ENCODE assay signal across 9 cellular contexts in the genomic region with DNA sequence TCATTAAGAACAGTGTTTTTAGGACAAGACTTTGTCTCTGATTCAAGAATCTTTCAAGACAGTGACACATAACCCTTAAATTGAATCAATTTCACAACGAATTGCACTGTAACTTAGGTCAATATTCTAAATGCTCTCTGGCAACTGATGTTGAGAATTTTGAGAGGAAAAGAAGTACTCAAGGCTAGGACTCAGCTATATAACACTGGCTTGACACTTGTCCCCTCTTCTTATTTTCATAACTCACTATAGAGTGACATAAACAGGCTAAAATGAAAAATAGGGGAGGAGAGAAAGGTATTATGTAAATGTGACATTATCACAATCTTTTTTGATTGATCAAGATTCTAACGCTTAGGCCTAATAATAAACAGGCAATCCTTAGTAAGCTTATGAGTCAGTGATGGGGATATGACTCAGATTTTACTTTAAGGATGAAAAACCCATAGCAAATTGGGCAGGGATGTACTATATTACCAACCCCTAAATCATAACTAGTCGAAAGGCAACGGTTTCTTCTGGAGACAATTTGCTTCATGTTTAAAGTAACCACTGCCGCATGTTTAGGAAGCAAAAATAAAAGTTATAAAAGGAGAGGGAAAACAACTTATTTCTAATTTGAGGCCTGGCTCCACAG. TPM values are rescaled to one million over a fixed set of nuclear protein-coding genes. Genes with fewer than 3 reads are reported as not detected.
A peak's percentile ranks its signal among the peaks of the same experiment; 100 is the strongest.
DNase-seq lines count a peak whose midpoint lies in the region; ATAC-seq and TF ChIP-seq lines count a peak whose summit lies in the region.
"Had no signal": no experiment of that assay in that cellular context is flagged by ENCODE, and none has a peak within 500 bp of the region (broad histone marks: within the 10 kb centered on the region; RNA-seq: fewer than 3 reads in every experiment).

No MANE protein-coding gene starts in this region.

- intact Hi-C loops in Right ventricle myocardium superior (cut with DNase I), result loop anchor here (5.0 kb wide), 1 partner anchor 57 kb away; no protein-coding TSS in a partner anchor
- intact Hi-C loops in upper lobe of right lung (cut with DNase I), result no loop called here
- intact Hi-C loops in lower leg skin (cut with DNase I; ENCODE audit: low total_unique reads), result no loop called here

- peak overlapping the region; percentile 86 for H3K4me3 Mint-ChIP-seq in T-helper 2 cell treated with Interferon-gamma antibody and Interleukin-4, amounts not matched to agents 5 μg/mL and 100 μg/mL, for 36 hours

- H3K27ac ChIP-seq in cardiac muscle cell (peak overlapping the region; percentile 99), foreskin keratinocyte (peak overlapping the region; percentile 45), upper lobe of right lung (peak overlapping the region; percentile 61)

- peaks cover 73% of the 10 kb centered on the region for H3K4me1 Mint-ChIP-seq in T-helper 2 cell treated with Interferon-gamma antibody and Interleukin-4, amounts not matched to agents 5 μg/mL and 100 μg/mL, for 36 hours (ENCODE audit: low read depth)

- 17% methylated on average over 5 of the region's 5 CpGs for WGBS in lower leg skin, 2 donors

- no peaks in the 10 kb centered on the region for H3K9me3 Mint-ChIP-seq in T-helper 2 cell treated with Interferon-gamma antibody and Interleukin-4, amounts not matched to agents 5 μg/mL and 100 μg/mL, for 36 hours

- TF ChIP-seq CTCF in cardiac muscle cell (IDR thresholded peaks at IDR 0.05; ENCODE audit: low read depth, low read length) (no peak), foreskin keratinocyte (conservative IDR thresholded peaks at IDR 0.05) (no peak), upper lobe of right lung (IDR thresholded peaks at IDR 0.05) (no peak), lower leg skin (IDR thresholded peaks at IDR 0.05) (no peak)

- peaks cover 43% of the 10 kb centered on the region for H3K36me3 Mint-ChIP-seq in T-helper 2 cell treated with Interferon-gamma antibody and Interleukin-4, amounts not matched to agents 5 μg/mL and 100 μg/mL, for 36 hours (ENCODE audit: low read depth)

- no peak overlapping the region for H3K4me3 ChIP-seq in cardiac muscle cell
- H3K4me3 ChIP-seq in upper lobe of right lung, result peak overlapping the region; percentile 22
- no peak overlapping the region for H3K4me3 ChIP-seq in lower leg skin (ENCODE audit: low read depth, poor library complexity, severe bottlenecking)
- H3K4me3 ChIP-seq: lung had no signal

- H3K4me1 ChIP-seq in cardiac muscle cell (ENCODE audit: low read depth) (peaks cover 87% of the 10 kb centered on the region), foreskin keratinocyte (peaks cover 63% of the 10 kb centered on the region), upper lobe of right lung (peaks cover 76% of the 10 kb centered on the region)

- H3K9me3 ChIP-seq in cardiac muscle cell (ENCODE audit: low read depth) (no peaks in the 10 kb centered on the region), upper lobe of right lung (no peaks in the 10 kb centered on the region)

- DNase-seq in cardiac muscle cell (ENCODE audit: low read depth in 1 of 2, low spot score in 1 of 2), result no peak
- DNase-seq in Right ventricle myocardium superior, result no peak
- DNase-seq in T-helper 2 cell treated with Interferon-gamma antibody and Interleukin-4, amounts not matched to agents 5 μg/mL and 100 μg/mL, for 36 hours (ENCODE audit: low spot score), result no peak
- peak in 1 of 2 donors; percentile 74 for DNase-seq in foreskin keratinocyte
- no peak for DNase-seq in upper lobe of right lung
- DNase-seq in RPMI8226, result no peak
- no peak for DNase-seq in NK-92 treated with Interleukin-12 subunit alpha and Interleukin-12 subunit beta, amount 100 ng/mL, for 24 hours (lab: John Stamatoyannopoulos, UW)
- no peak for DNase-seq in lower leg skin (ENCODE audit: low spot score in 2 of 2)

- peak overlapping the region; percentile 96 for H3K27ac Mint-ChIP-seq in T-helper 2 cell treated with Interferon-gamma antibody and Interleukin-4, amounts not matched to agents 5 μg/mL and 100 μg/mL, for 36 hours

- no peak for TF ChIP-seq POLR2A in lower leg skin (IDR thresholded peaks at IDR 0.05)

- no peak for ATAC-seq in Right ventricle myocardium superior (ENCODE audit: poor library complexity)
- ATAC-seq in foreskin keratinocyte, result peak; percentile 63
- ATAC-seq in upper lobe of right lung, result no peak

- H3K36me3 ChIP-seq in cardiac muscle cell (no peaks in the 10 kb centered on the region), upper lobe of right lung (no peaks in the 10 kb centered on the region)

- H3K27me3 Mint-ChIP-seq in T-helper 2 cell treated with Interferon-gamma antibody and Interleukin-4, amounts not matched to agents 5 μg/mL and 100 μg/mL, for 36 hours (ENCODE audit: low read depth), result no peaks in the 10 kb centered on the region

- no peaks in the 10 kb centered on the region for H3K27me3 ChIP-seq in cardiac muscle cell
- no peaks in the 10 kb centered on the region for H3K27me3 ChIP-seq in foreskin keratinocyte
- no peaks in the 10 kb centered on the region for H3K27me3 ChIP-seq in upper lobe of right lung

RNA-seq across cellular contexts. Expression of a gene that starts 10.9 kb away (rescaled TPM):
- total RNA-seq in cardiac muscle cell (46.4 and 61.2 TPM in 2 replicates), Right ventricle myocardium superior (74.1 TPM), foreskin keratinocyte (9.1 and 14.3 TPM in 2 replicates), upper lobe of right lung (163 TPM), lower leg skin (100 to 1,000 TPM; 113 to 250 (median 182) TPM)
- polyA plus RNA-seq in cardiac muscle cell (219 and 277 TPM in 2 replicates), foreskin keratinocyte (15.2 and 18.4 TPM in 2 replicates)

Comparison
In these comparisons a context has a peak if more than half of its experiments do, and no peak if none do; other contexts are left out.
1. H3K27ac ChIP-seq: peak in every context shown above with its lines; median percentile 99 in cardiac muscle cell; 61 in upper lobe of right lung; 45 in foreskin keratinocyte.